Comparison of ENCODE assay signal across 8 cellular contexts in genomic region chr19:58553799-58554493, GRCh38. TPM values are rescaled to one million over a fixed set of nuclear protein-coding genes. Genes with fewer than 3 reads are reported as not detected.
DNase-seq lines count a peak whose midpoint lies in the region; ATAC-seq, FAIRE-seq and TF ChIP-seq lines count a peak whose summit lies in the region.

No MANE protein-coding gene starts in this region.

- intact Hi-C loops in Calu3 (cut with micrococcal nuclease; ENCODE audit: unreplicated experiment) = no loop called here

- peak overlapping the region; percentile 82 for H3K4me2 ChIP-seq in parathyroid adenoma (ENCODE audit: low read length)

- no peaks in the 10 kb centered on the region for H3K27me3 Mint-ChIP-seq in Calu3 (ENCODE audit: unreplicated experiment)

- peak overlapping the region; percentile 79 for H3K4me3 Mint-ChIP-seq in Calu3 (ENCODE audit: low read depth, unreplicated experiment)

- DNase-seq in Calu3 = no peak
- peak in 1 of 2 experiments; percentile 26 for DNase-seq in SJCRH30
- DNase-seq in HTR-8/SVneo (ENCODE audit: insufficient read length, low spot score) = no peak
- no peak for DNase-seq in activated CD4-positive, alpha-beta T cell treated with anti-CD3 and anti-CD28 coated beads for 1 hour

- H3K4me1 ChIP-seq in SJCRH30 (no peaks in the 10 kb centered on the region; the same call in 1 of the 2 replicates), esophagus (ENCODE audit: control insufficient read depth in 2 of 2, insufficient read depth in 2 of 2, low read length in 1 of 2) (peaks cover 0 to 25% of the 10 kb centered on the region in 2 donors), parathyroid adenoma (peaks cover 23% of the 10 kb centered on the region)

- ATAC-seq in esophagus mucosa (no peak), GM18519 (IDR thresholded peaks at IDR 0.05; ENCODE audit: low FRiP score, unreplicated experiment) (no peak)

- peaks cover 46% of the 10 kb centered on the region for H3K79me2 ChIP-seq in parathyroid adenoma

- H3K9me3 ChIP-seq in SJCRH30 (replicated peaks) (no peaks in the 10 kb centered on the region), esophagus (ENCODE audit: control insufficient read depth in 2 of 2, insufficient read depth in 1 of 2, low read depth in 1 of 2, low read length in 1 of 2) (no peaks in the 10 kb centered on the region), parathyroid adenoma (ENCODE audit: control insufficient read depth, low read length) (no peaks in the 10 kb centered on the region)

- CTCF ChIA-PET in Calu3 (lab: Charles Lee) = interaction anchor here (1.2 kb wide), 1 partner anchor 40 kb away, joined by 4 read pairs; no protein-coding TSS in a partner anchor

- H3K9ac ChIP-seq in parathyroid adenoma = peak overlapping the region; percentile 85

- peaks cover 29% of the 10 kb centered on the region for H3K4me1 Mint-ChIP-seq in Calu3 (ENCODE audit: low read depth, unreplicated experiment)

- no peaks in the 10 kb centered on the region for H3K9me3 Mint-ChIP-seq in Calu3 (ENCODE audit: low read depth, unreplicated experiment)

- H3K27ac ChIP-seq in SJCRH30 (peak overlapping the region; percentile 32; the same call in 1 of the 2 replicates), esophagus (ENCODE audit: low read depth in 2 of 2, low read length in 1 of 2) (peak overlapping the region; percentile 93 to 99), parathyroid adenoma (peak overlapping the region; percentile 95)

- 27 to 30% methylated on average over 18 of the region's 18 CpGs for WGBS in esophagus, 2 donors

- H3K27me3 ChIP-seq in SJCRH30 (no peaks in the 10 kb centered on the region), esophagus (ENCODE audit: control insufficient read depth in 1 of 2, insufficient read depth in 2 of 2, low read length in 2 of 2) (no peaks in the 10 kb centered on the region), parathyroid adenoma (ENCODE audit: control insufficient read depth, insufficient read depth, low read length) (no peaks in the 10 kb centered on the region)

- H3K36me3 ChIP-seq in SJCRH30 (peaks cover 48% of the 10 kb centered on the region), esophagus (ENCODE audit: control insufficient read depth in 2 of 2, insufficient read depth in 2 of 2, low read length in 1 of 2) (peaks cover 28 to 53% of the 10 kb centered on the region in 2 donors), parathyroid adenoma (ENCODE audit: control insufficient read depth, insufficient read depth, low read length) (no peaks in the 10 kb centered on the region)

- BruUV-seq in Calu3 (replicated peaks; lab: Mats Ljungman, UMichigan) = no TSS peak

- TF ChIP-seq CTCF in Calu3 (IDR thresholded peaks at IDR 0.05; ENCODE audit: unreplicated experiment) (no peak), parathyroid adenoma (IDR thresholded peaks at IDR 0.05) (no peak)

- H2AFZ ChIP-seq in parathyroid adenoma = peak overlapping the region; percentile 78

- peaks cover 92% of the 10 kb centered on the region for H3K36me3 Mint-ChIP-seq in Calu3 (ENCODE audit: insufficient read depth, unreplicated experiment)

- no peak for FAIRE-seq in HTR-8/SVneo (lab: Jason Lieb, UNC)

- peak overlapping the region; percentile 88 for H3K27ac Mint-ChIP-seq in Calu3 (ENCODE audit: unreplicated experiment)

- H3K4me3 ChIP-seq in SJCRH30 (peak overlapping the region; percentile 60), esophagus (ENCODE audit: low read depth in 1 of 2, low read length in 2 of 2) (peak overlapping the region; percentile 75 to 92), parathyroid adenoma (ENCODE audit: low read depth, low read length) (peak overlapping the region; percentile 81)

RNA-seq across cellular contexts. Expression of gene CHMP2A, which starts 1.0 kb away (rescaled TPM):
- total RNA-seq in Calu3 (2022) (168 TPM in 2 replicates), esophagus mucosa (98.8 TPM)
- total RNA-seq in SJCRH30 (2014; rRNA removed; shearing (Covaris generic)) = 40.1 and 44.9 TPM in 2 replicates
- 100 to 1,000 TPM; 174 to 262 TPM for polyA plus RNA-seq in esophagus

RNA-seq across cellular contexts. Expression of gene UBE2M, which starts 4.5 kb away (rescaled TPM):
- total RNA-seq in Calu3 (2022) (123 and 131 TPM in 2 replicates), esophagus mucosa (52.8 TPM)
- total RNA-seq in SJCRH30 (2014; rRNA removed; shearing (Covaris generic)) = 62.8 and 72.0 TPM in 2 replicates
- 10 to 100 TPM; 22.7 to 41.4 TPM for polyA plus RNA-seq in esophagus

RNA-seq across cellular contexts. Expression of gene TRIM28, which starts 10.1 kb away (rescaled TPM):
- total RNA-seq in Calu3 (2022) (558 and 582 TPM in 2 replicates), esophagus mucosa (204 TPM)
- 586 and 615 TPM in 2 replicates for total RNA-seq in SJCRH30 (2014; rRNA removed; shearing (Covaris generic))
- polyA plus RNA-seq in esophagus = 100 to 1,000 TPM; 159 to 175 TPM

RNA-seq across cellular contexts. Expression of gene MZF1, which starts 19.2 kb away (rescaled TPM):
- 31.8 and 33.5 TPM in 2 replicates for total RNA-seq in Calu3 (2022)
- 6.0 and 6.5 TPM in 2 replicates for total RNA-seq in SJCRH30 (2014; rRNA removed; shearing (Covaris generic))
- polyA plus RNA-seq in esophagus = 10 to 100 TPM; 15.3 to 35.9 TPM
- 9.4 TPM for total RNA-seq in esophagus mucosa

RNA-seq across cellular contexts. Expression of gene ZBTB45, which starts 34.3 kb away (rescaled TPM):
- total RNA-seq in Calu3 (2022) = 17.7 and 19.6 TPM in 2 replicates
- total RNA-seq in SJCRH30 (2014; rRNA removed; shearing (Covaris generic)) = 5.1 and 5.5 TPM in 2 replicates
- polyA plus RNA-seq in esophagus = 1 to 10 TPM; 6.4 to 7.4 TPM
- total RNA-seq in esophagus mucosa = 8.0 TPM

Comparison
In these comparisons a context has a peak if more than half of its experiments do, and no peak if none do; other contexts are left out.
1. H3K27ac ChIP-seq: peak in every context shown above with its lines; median percentile 96 in esophagus; 95 in parathyroid adenoma; 32 in SJCRH30.